1 cellular context compared by ENCODE assay signal in genomic region chr21:45974073-45975016, GRCh38.
TF ChIP-seq lines count a peak whose summit lies in the region.

No MANE protein-coding gene starts in this region.

TF ChIP-seq in HEK293, 187 proteins besides CTCF, POLR2A, EP300 and RAD21 (continued from another document):
- peak; percentile 19 for TF ChIP-seq SP7 (tag by site-specific recombination; IDR thresholded peaks at IDR 0.05)
- no peak for TF ChIP-seq ZNF529 (tag by site-specific recombination; IDR thresholded peaks at IDR 0.05; ENCODE audit: insufficient replicate concordance)
- no peak for TF ChIP-seq ZNF266 (tag by site-specific recombination; IDR thresholded peaks at IDR 0.05; ENCODE audit: low read depth)
- no peak for TF ChIP-seq ZNF777 (tag by site-specific recombination; IDR thresholded peaks at IDR 0.05; ENCODE audit: borderline replicate concordance)
- no peak for TF ChIP-seq ZBTB1 (tag by site-specific recombination; IDR thresholded peaks at IDR 0.05)
- no peak for TF ChIP-seq ZBTB11 (tag by site-specific recombination; conservative IDR thresholded peaks at IDR 0.05; ENCODE audit: low read depth)
- no peak for TF ChIP-seq RBAK (tag by site-specific recombination; IDR thresholded peaks at IDR 0.05)
- peak; percentile 4; the same call in 1 of the 2 replicates for TF ChIP-seq OSR2 (tag by site-specific recombination; IDR thresholded peaks at IDR 0.05)
- no peak for TF ChIP-seq ZNF248 (tag by site-specific recombination; IDR thresholded peaks at IDR 0.05)
- TF ChIP-seq ZNF112 (tag by site-specific recombination; IDR thresholded peaks at IDR 0.05): no peak
- TF ChIP-seq ZNF174 (tag by site-specific recombination; IDR thresholded peaks at IDR 0.05): no peak
- no peak for TF ChIP-seq ZSCAN30 (tag by site-specific recombination; IDR thresholded peaks at IDR 0.05)
- TF ChIP-seq ZNF837 (tag by site-specific recombination; IDR thresholded peaks at IDR 0.05): no peak
- no peak for TF ChIP-seq ZSCAN23 (tag by site-specific recombination; IDR thresholded peaks at IDR 0.05)
- TF ChIP-seq GLI4 (tag by site-specific recombination; IDR thresholded peaks at IDR 0.05): 0 out of 2 replicates have a peak, but pooled peaks have one; percentile 19
- no peak for TF ChIP-seq ZNF677 (tag by site-specific recombination; IDR thresholded peaks at IDR 0.05)
- no peak for TF ChIP-seq ZNF664 (tag by site-specific recombination; IDR thresholded peaks at IDR 0.05)
- TF ChIP-seq ZXDB (tag by site-specific recombination; IDR thresholded peaks at IDR 0.05): peak; percentile 72
- TF ChIP-seq ZNF571 (tag by site-specific recombination; IDR thresholded peaks at IDR 0.05): no peak
- TF ChIP-seq HOXA7 (CRISPR knock-in tag; IDR thresholded peaks at IDR 0.05; ENCODE audit: borderline replicate concordance): no peak
- no peak for TF ChIP-seq ZNF707 (tag by site-specific recombination; IDR thresholded peaks at IDR 0.05)
- peak; percentile 50; the same call in 1 of the 2 replicates for TF ChIP-seq ZNF600 (tag by site-specific recombination; IDR thresholded peaks at IDR 0.05)
- TF ChIP-seq ZNF157 (tag by site-specific recombination; IDR thresholded peaks at IDR 0.05): no peak
- TF ChIP-seq KLF10 (tag by site-specific recombination; IDR thresholded peaks at IDR 0.05): no peak
- no peak for TF ChIP-seq ZNF302 (tag by site-specific recombination; IDR thresholded peaks at IDR 0.05; ENCODE audit: low read depth)
- TF ChIP-seq ZNF48 (tag by site-specific recombination; IDR thresholded peaks at IDR 0.05): no peak
- no peak for TF ChIP-seq ZNF16 (tag by site-specific recombination; IDR thresholded peaks at IDR 0.05; ENCODE audit: low read depth)
- TF ChIP-seq MEIS1 (CRISPR knock-in tag; IDR thresholded peaks at IDR 0.05; ENCODE audit: borderline replicate concordance): no peak
- no peak for TF ChIP-seq SCRT2 (tag by site-specific recombination; IDR thresholded peaks at IDR 0.05)
- no peak; the same call in 1 of the 2 replicates for TF ChIP-seq ZBTB7A (tag by site-specific recombination; IDR thresholded peaks at IDR 0.05; ENCODE audit: low read depth)
- no peak; the same call in 1 of the 2 replicates for TF ChIP-seq ZSCAN16 (tag by site-specific recombination; IDR thresholded peaks at IDR 0.05)
- TF ChIP-seq ZNF629 (tag by site-specific recombination; IDR thresholded peaks at IDR 0.05): no peak; the same call in 1 of the 2 replicates
- no peak for TF ChIP-seq ZNF132 (tag by site-specific recombination; IDR thresholded peaks at IDR 0.05; ENCODE audit: borderline replicate concordance)
- no peak for TF ChIP-seq OVOL3 (tag by site-specific recombination; IDR thresholded peaks at IDR 0.05)
- TF ChIP-seq ZNF133 (tag by site-specific recombination; IDR thresholded peaks at IDR 0.05): no peak
- 0 out of 2 replicates have a peak, but pooled peaks have one; percentile 14 for TF ChIP-seq ZNF548 (tag by site-specific recombination; IDR thresholded peaks at IDR 0.05)
- no peak for TF ChIP-seq ZNF768 (tag by site-specific recombination; IDR thresholded peaks at IDR 0.05)
- no peak for TF ChIP-seq ZNF140 (tag by site-specific recombination; IDR thresholded peaks at IDR 0.05)
- no peak for TF ChIP-seq ZNF155 (tag by site-specific recombination; IDR thresholded peaks at IDR 0.05)
- no peak for TF ChIP-seq ZNF26 (tag by site-specific recombination; IDR thresholded peaks at IDR 0.05)
- TF ChIP-seq SCRT1 (tag by site-specific recombination; IDR thresholded peaks at IDR 0.05; ENCODE audit: borderline replicate concordance): no peak
- TF ChIP-seq ZNF114 (tag by site-specific recombination; IDR thresholded peaks at IDR 0.05): no peak
- TF ChIP-seq ZNF645 (tag by site-specific recombination; IDR thresholded peaks at IDR 0.05): no peak
- TF ChIP-seq ZBTB20 (tag by site-specific recombination; IDR thresholded peaks at IDR 0.05): peak; percentile 88
- TF ChIP-seq ZNF211 (tag by site-specific recombination; IDR thresholded peaks at IDR 0.05; ENCODE audit: low read depth): no peak
- TF ChIP-seq ZNF585B (tag by site-specific recombination; IDR thresholded peaks at IDR 0.05): no peak
- 0 out of 2 replicates have a peak, but pooled peaks have one; percentile 5 for TF ChIP-seq ATF2 (tag by site-specific recombination; IDR thresholded peaks at IDR 0.05; ENCODE audit: low read depth)
- TF ChIP-seq ZNF843 (tag by site-specific recombination; IDR thresholded peaks at IDR 0.05): no peak
- no peak for TF ChIP-seq ZNF692 (tag by site-specific recombination; IDR thresholded peaks at IDR 0.05)
- TF ChIP-seq ZNF184 (tag by site-specific recombination; IDR thresholded peaks at IDR 0.05): no peak
- no peak for TF ChIP-seq PRDM6 (tag by site-specific recombination; IDR thresholded peaks at IDR 0.05)
- no peak for TF ChIP-seq ZNF138 (tag by site-specific recombination; IDR thresholded peaks at IDR 0.05; ENCODE audit: borderline replicate concordance)
- no peak for TF ChIP-seq ZNF169 (tag by site-specific recombination; IDR thresholded peaks at IDR 0.05)
- TF ChIP-seq ZNF624 (tag by site-specific recombination; IDR thresholded peaks at IDR 0.05): 0 out of 2 replicates have a peak, but pooled peaks have one; percentile 39
- no peak for TF ChIP-seq ZNF23 (tag by site-specific recombination; IDR thresholded peaks at IDR 0.05; ENCODE audit: borderline replicate concordance)
- peak; percentile 96 for TF ChIP-seq ZBTB26 (tag by site-specific recombination; optimal IDR thresholded peaks at IDR 0.05)
- peak; percentile 76 for TF ChIP-seq EGR2 (tag by site-specific recombination; IDR thresholded peaks at IDR 0.05; ENCODE audit: low read depth)
- no peak for TF ChIP-seq ZNF747 (tag by site-specific recombination; IDR thresholded peaks at IDR 0.05)
- no peak for TF ChIP-seq ZNF449 (tag by site-specific recombination; IDR thresholded peaks at IDR 0.05)
